Comparison of ENCODE assay signal across 19 cellular contexts in the genomic region with DNA sequence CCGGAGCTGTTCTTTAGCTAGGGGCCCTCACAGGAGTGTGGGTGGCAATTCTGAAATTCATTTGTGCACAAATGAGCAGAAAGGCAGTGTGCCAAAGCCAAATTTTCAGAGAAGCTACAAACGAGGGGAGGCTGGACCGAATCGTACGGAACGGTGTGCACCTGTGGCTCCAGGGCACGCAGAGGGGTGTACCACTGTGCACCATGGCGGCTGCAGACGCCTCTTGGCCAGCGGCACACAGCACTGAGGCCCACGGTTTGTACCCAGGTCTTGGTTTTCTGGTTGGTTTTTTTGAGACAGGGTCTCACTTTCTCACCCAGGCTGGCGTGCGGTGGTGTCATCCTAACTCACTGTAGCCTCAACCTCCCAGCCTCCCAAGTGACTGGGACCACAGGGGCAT. TPM values are rescaled to one million over a fixed set of nuclear protein-coding genes. Genes with fewer than 3 reads are reported as not detected.
"Had no signal": no experiment of that assay in that cellular context is flagged by ENCODE, and none has a peak within 500 bp of the region (broad histone marks: within the 10 kb centered on the region; RNA-seq: fewer than 3 reads in every experiment).

No MANE protein-coding gene starts in this region.

- H3K4me1 ChIP-seq: colonic mucosa had no signal

- H3K27ac ChIP-seq: ascending aorta, colonic mucosa, gastroesophageal sphincter, heart left ventricle, left ventricle myocardium inferior, tibial artery had no signal

- H3K27me3 ChIP-seq: ascending aorta, colonic mucosa, gastroesophageal sphincter, heart left ventricle had no signal

- ATAC-seq: activated T-cell treated with anti-CD3 and anti-CD28 coated beads, Interleukin-2, amount 50 U/mL, for 72 hours; heart left ventricle; stimulated activated naive CD8-positive, alpha-beta T cell treated with anti-CD3 and anti-CD28 coated beads, Interleukin-15, Interleukin-2, amounts not matched to agents 100 U/mL and 50 U/mL, for 24 hours had no signal

- H3K4me3 ChIP-seq: ascending aorta, colonic mucosa, gastroesophageal sphincter, heart left ventricle, left ventricle myocardium inferior, tibial artery had no signal

- H3K9me3 ChIP-seq: ascending aorta, colonic mucosa, gastroesophageal sphincter, heart left ventricle, left ventricle myocardium inferior, tibial artery had no signal

- DNase-seq: activated CD4-positive, alpha-beta T cell treated with anti-CD3 and anti-CD28 coated beads, Interleukin-2, amount 50 U/mL, for 4 hours; activated effector memory CD4-positive, alpha-beta T cell treated with anti-CD3 and anti-CD28 coated beads, Interleukin-2, amount 50 U/mL, for 16 hours; activated naive CD4-positive, alpha-beta T cell treated with anti-CD3 and anti-CD28 coated beads, Interleukin-2, amount 50 U/mL, for 16 hours; activated T-cell treated with anti-CD3 and anti-CD28 coated beads, Interleukin-2, amount 50 U/mL, for 72 hours; colonic mucosa; heart left ventricle; kidney glomerular epithelial cell; left ventricle myocardium inferior; nephron progenitor cell; occipital lobe; retina; stimulated activated CD4-positive, alpha-beta T cell treated with anti-CD3 and anti-CD28 coated beads, Interleukin-2, amount 100 ng/mL, for 24 hours; stimulated activated naive CD8-positive, alpha-beta T cell treated with anti-CD3 and anti-CD28 coated beads, Interleukin-15, Interleukin-2, amounts not matched to agents 100 U/mL and 50 U/mL, for 24 hours; tibial artery had no signal

RNA-seq across cellular contexts. Expression of gene DPEP1, which starts 29.1 kb away (rescaled TPM):
- total RNA-seq: activated CD8-positive, alpha-beta memory T cell treated with anti-CD3 and anti-CD28 coated beads for 36 hours; activated T-cell treated with anti-CD3 and anti-CD28 coated beads, Interleukin-2, amount 50 U/mL, for 72 hours; ascending aorta; heart left ventricle; left ventricle myocardium inferior; myocyte; skeletal muscle tissue had no signal
- polyA plus RNA-seq: heart left ventricle had no signal
